ENCODE assay signal across 12 cellular contexts in the genomic region with DNA sequence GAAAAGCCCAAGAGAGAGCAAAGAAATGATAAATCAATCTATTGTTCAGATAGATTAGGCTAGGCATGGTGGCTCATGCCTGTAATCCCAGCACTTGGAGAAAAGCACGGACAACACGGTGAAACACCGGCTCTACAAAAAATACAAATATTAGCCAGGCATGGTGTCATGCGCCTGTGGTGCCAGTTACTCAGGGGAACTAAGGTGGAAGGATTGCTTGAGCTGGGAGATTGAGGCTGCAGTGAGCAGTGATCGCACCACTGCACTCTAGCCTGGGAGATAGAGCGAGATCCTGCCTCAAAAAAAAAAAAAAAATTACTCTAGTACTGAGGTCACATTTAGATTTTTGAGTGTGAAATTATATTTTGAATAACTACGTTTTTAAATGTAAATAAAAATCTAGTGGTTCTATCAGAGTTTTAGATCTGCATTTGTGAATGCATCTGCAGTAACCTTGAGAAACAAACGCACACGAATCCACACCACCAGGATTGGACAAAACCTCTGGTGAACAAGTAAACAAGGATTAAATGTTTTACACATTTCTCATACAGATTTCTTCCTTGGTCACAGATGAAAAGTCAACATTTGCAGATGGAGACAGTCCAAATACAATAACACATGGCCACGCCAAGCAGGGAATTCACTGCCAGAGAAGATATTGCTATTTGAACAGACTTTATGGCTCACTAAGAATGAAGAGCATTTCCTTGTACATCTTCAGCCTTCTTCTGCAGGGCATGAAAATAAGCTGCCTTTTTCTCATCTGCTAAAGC.
DNase-seq lines count a peak whose midpoint lies in the region; ATAC-seq and TF ChIP-seq lines count a peak whose summit lies in the region.
"Had no signal": no experiment of that assay in that cellular context is flagged by ENCODE, and none has a peak within 500 bp of the region (broad histone marks: within the 10 kb centered on the region; RNA-seq: fewer than 3 reads in every experiment).

No MANE protein-coding gene starts in this region.

- ATAC-seq in Right ventricle myocardium superior (ENCODE audit: poor library complexity), result peak; percentile 58
- no peak for ATAC-seq in stimulated activated naive CD8-positive, alpha-beta T cell treated with anti-CD3 and anti-CD28 coated beads, Interleukin-15, Interleukin-2, amounts not matched to agents 100 U/mL and 50 U/mL, for 24 hours
- ATAC-seq in GM18873 (IDR thresholded peaks at IDR 0.05; ENCODE audit: low FRiP score, unreplicated experiment), result no peak

- intact Hi-C loops in Right ventricle myocardium superior (cut with DNase I) (no loop called here), left ventricle myocardium inferior (cut with micrococcal nuclease) (no loop called here)

- DNase-seq in Right ventricle myocardium superior (no peak), left ventricle myocardium inferior (no peak), iris pigment epithelial cell (ENCODE audit: low read depth) (peak; percentile 92), NCI-H2196 treated with DMSO at 0.1 percent for 48 hours (lab: John Stamatoyannopoulos, UW; ENCODE audit: unreplicated experiment) (no peak)
- DNase-seq in effector CD4-positive, alpha-beta T cell, result no peak
- no peak for DNase-seq in stimulated activated naive CD8-positive, alpha-beta T cell treated with anti-CD3 and anti-CD28 coated beads, Interleukin-15, Interleukin-2, amounts not matched to agents 100 U/mL and 50 U/mL, for 24 hours
- DNase-seq: CD4-positive, CD25-positive, alpha-beta regulatory T cell; cerebellar nuclear complex; NCI-H1048 had no signal

- TF ChIP-seq CTCF in left ventricle myocardium inferior (IDR thresholded peaks at IDR 0.05; ENCODE audit: borderline replicate concordance) (no peak), VCaP (conservative IDR thresholded peaks at IDR 0.05) (no peak)

- no peaks in the 10 kb centered on the region for H3K9me3 ChIP-seq in left ventricle myocardium inferior (replicated peaks)

- H3K27me3 ChIP-seq in left ventricle myocardium inferior (ENCODE audit: low read depth), result no peaks in the 10 kb centered on the region

- H3K4me1 ChIP-seq in left ventricle myocardium inferior, result no peaks in the 10 kb centered on the region
- H3K4me1 ChIP-seq: parathyroid adenoma had no signal

- H3K36me3 ChIP-seq in left ventricle myocardium inferior, result no peaks in the 10 kb centered on the region

- H3K4me3 ChIP-seq in left ventricle myocardium inferior, result no peak overlapping the region

- H3K27ac ChIP-seq in left ventricle myocardium inferior (replicated peaks) (no peak overlapping the region), VCaP (peak overlapping the region; percentile 66)
- H3K27ac ChIP-seq: parathyroid adenoma had no signal
